ENCODE assay signal across 20 cellular contexts in the genomic region with DNA sequence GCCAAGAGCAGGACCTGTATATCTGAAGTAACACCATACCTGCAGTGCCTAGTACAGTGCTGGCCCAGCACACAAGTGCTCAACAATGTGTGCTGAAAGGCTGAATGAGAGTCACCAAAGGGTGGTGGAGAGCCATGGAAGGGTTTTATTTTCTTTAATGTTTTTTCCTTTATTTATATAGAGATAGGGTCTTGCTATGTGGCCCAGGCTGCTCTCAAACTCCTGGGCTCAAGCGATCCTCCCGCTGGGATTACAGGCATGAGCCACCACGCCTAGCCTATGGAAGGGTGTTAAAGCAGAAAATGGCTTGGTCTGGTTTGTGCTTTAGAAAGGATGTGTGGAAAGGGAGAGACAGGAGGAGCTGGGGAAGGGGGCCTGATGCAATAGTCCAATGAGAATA. TPM values are rescaled to one million over a fixed set of nuclear protein-coding genes. Genes with fewer than 3 reads are reported as not detected.
"Had no signal": no experiment of that assay in that cellular context is flagged by ENCODE, and none has a peak within 500 bp of the region (broad histone marks: within the 10 kb centered on the region; RNA-seq: fewer than 3 reads in every experiment).

No MANE protein-coding gene starts in this region.

- H3K27me3 ChIP-seq: adrenal gland had no signal

- H3K9me3 Mint-ChIP-seq: activated naive CD4-positive, alpha-beta T cell treated with anti-CD3 and anti-CD28 coated beads, Interleukin-2, amount 10 ng/mL, durations not matched to agents 7 days and 5 days; natural killer cell; stimulated activated naive B cell treated with anti-CD40 and anti-IgM and Interleukin-4, amounts not matched to agents 10 μg/mL and 1 μg/mL and 100 μg/mL, for 72 hours; T-cell; T-helper 2 cell treated with Interferon-gamma antibody and Interleukin-4, amounts not matched to agents 5 μg/mL and 100 μg/mL, for 36 hours had no signal

- H3K9me3 ChIP-seq: adrenal gland, ascending aorta, left ventricle myocardium inferior, thoracic aorta, upper lobe of left lung had no signal

- H3K4me1 Mint-ChIP-seq: activated naive CD4-positive, alpha-beta T cell treated with anti-CD3 and anti-CD28 coated beads, Interleukin-2, amount 10 ng/mL, durations not matched to agents 7 days and 5 days; natural killer cell had no signal

- H3K36me3 ChIP-seq: adrenal gland, ascending aorta, left ventricle myocardium inferior, thoracic aorta, upper lobe of left lung had no signal

- H3K4me3 Mint-ChIP-seq: activated naive CD4-positive, alpha-beta T cell treated with anti-CD3 and anti-CD28 coated beads, Interleukin-2, amount 10 ng/mL, durations not matched to agents 7 days and 5 days; natural killer cell; T-cell; T-helper 2 cell treated with Interferon-gamma antibody and Interleukin-4, amounts not matched to agents 5 μg/mL and 100 μg/mL, for 36 hours had no signal

- H3K27ac ChIP-seq: adrenal gland, ascending aorta, left ventricle myocardium inferior, thoracic aorta had no signal

- H3K27ac Mint-ChIP-seq: activated naive CD4-positive, alpha-beta T cell treated with anti-CD3 and anti-CD28 coated beads, Interleukin-2, amount 10 ng/mL, durations not matched to agents 7 days and 5 days; natural killer cell; T-helper 2 cell treated with Interferon-gamma antibody and Interleukin-4, amounts not matched to agents 5 μg/mL and 100 μg/mL, for 36 hours had no signal

- H3K4me3 ChIP-seq: adrenal gland, ascending aorta, left ventricle myocardium inferior, thoracic aorta had no signal

- DNase-seq: activated effector memory CD4-positive, alpha-beta T cell treated with anti-CD3 and anti-CD28 coated beads, Interleukin-2, amount 50 U/mL, for 16 hours; activated naive CD4-positive, alpha-beta T cell treated with anti-CD3 and anti-CD28 coated beads, Interleukin-2, amount 10 ng/mL, durations not matched to agents 7 days and 5 days; central memory CD4-positive, alpha-beta T cell; dermis blood vessel endothelial cell; effector CD8-positive, alpha-beta T cell; hippocampal formation; left ventricle myocardium inferior; mammary epithelial cell; midbrain; natural killer cell; stimulated activated CD4-positive, alpha-beta T cell treated with anti-CD3 and anti-CD28 coated beads, Interleukin-2, amount 100 ng/mL, for 48 hours; stimulated activated CD8-positive, alpha-beta memory T cell treated with anti-CD3 and anti-CD28 coated beads, Interleukin-4, amount 100 ng/mL, for 48 hours; stimulated activated naive B cell treated with anti-CD40 and anti-IgM and Interleukin-4, amounts not matched to agents 10 μg/mL and 1 μg/mL and 100 μg/mL, for 72 hours; T-cell; upper lobe of left lung had no signal

- H3K36me3 Mint-ChIP-seq: activated naive CD4-positive, alpha-beta T cell treated with anti-CD3 and anti-CD28 coated beads, Interleukin-2, amount 10 ng/mL, durations not matched to agents 7 days and 5 days; natural killer cell; T-cell had no signal

- ATAC-seq: SK-N-SH treated with all-trans-retinoic acid at 6 μM for 48 hours, T-cell had no signal

RNA-seq across cellular contexts. Expression of a gene that starts 13.3 kb away (rescaled TPM):
- total RNA-seq: ascending aorta had no signal
